Comparison of ENCODE assay signal across 8 cellular contexts in genomic region chr5:10562202-10563131, GRCh38. TPM values are rescaled to one million over a fixed set of nuclear protein-coding genes. Genes with fewer than 3 reads are reported as not detected.
DNase-seq lines count a peak whose midpoint lies in the region; ATAC-seq and TF ChIP-seq lines count a peak whose summit lies in the region.

No MANE protein-coding gene starts in this region.

- H3K4me3 ChIP-seq in spleen: peak overlapping the region in 7 of 8 donors; percentile 64 to 86 (median 75)

- H3K27me3 ChIP-seq in spleen (replicated peaks in 1 of 7): peaks cover 0 to 37% (median 0%) of the 10 kb centered on the region in 7 donors

- peaks cover 15% of the 10 kb centered on the region for H3K4me1 Mint-ChIP-seq in activated naive CD4-positive, alpha-beta T cell treated with anti-CD3 and anti-CD28 coated beads for 36 hours (ENCODE audit: low read depth)
- peaks cover 18% of the 10 kb centered on the region for H3K4me1 Mint-ChIP-seq in central memory CD8-positive, alpha-beta T cell

- no peaks in the 10 kb centered on the region for H3K9me3 ChIP-seq in spleen

- H3K4me3 Mint-ChIP-seq in activated naive CD4-positive, alpha-beta T cell treated with anti-CD3 and anti-CD28 coated beads for 36 hours: peak overlapping the region; percentile 50
- peak overlapping the region; percentile 85 for H3K4me3 Mint-ChIP-seq in central memory CD8-positive, alpha-beta T cell

- intact Hi-C loops in activated naive CD4-positive, alpha-beta T cell treated with anti-CD3 and anti-CD28 coated beads for 36 hours (cut with micrococcal nuclease): loop anchor here (5.0 kb wide), 1 partner anchor 35 kb away; no protein-coding TSS in a partner anchor
- intact Hi-C loops in spleen (cut with DNase I; ENCODE audit: low total_unique reads): no loop called here

- no peak overlapping the region for H3K27ac Mint-ChIP-seq in activated naive CD4-positive, alpha-beta T cell treated with anti-CD3 and anti-CD28 coated beads for 36 hours
- H3K27ac Mint-ChIP-seq in central memory CD8-positive, alpha-beta T cell (ENCODE audit: low read depth): no peak overlapping the region

- TF ChIP-seq POLR2A in spleen (IDR thresholded peaks at IDR 0.05): no peak

- TF ChIP-seq CTCF in spleen (IDR thresholded peaks at IDR 0.05 in 8 of 11, conservative IDR thresholded peaks at IDR 0.05 in 3 of 11): no peak

- CTCF ChIA-PET in activated naive CD4-positive, alpha-beta T cell treated with anti-CD3 and anti-CD28 coated beads for 36 hours (lab: Charles Lee): no interaction called here

- H3K27ac ChIP-seq in spleen: peak overlapping the region in 5 of 8 donors; percentile 89 to 93 (median 90)

- H3K36me3 ChIP-seq in spleen: no peaks in the 10 kb centered on the region

- H3K36me3 Mint-ChIP-seq in activated naive CD4-positive, alpha-beta T cell treated with anti-CD3 and anti-CD28 coated beads for 36 hours (ENCODE audit: low read depth): no peaks in the 10 kb centered on the region
- peaks cover 4% of the 10 kb centered on the region for H3K36me3 Mint-ChIP-seq in central memory CD8-positive, alpha-beta T cell (ENCODE audit: insufficient read depth)

- peak; percentile 31 for ATAC-seq in HG03432 (IDR thresholded peaks at IDR 0.05; ENCODE audit: unreplicated experiment)
- no peak for ATAC-seq in central memory CD8-positive, alpha-beta T cell (replicated peaks; ENCODE audit: extremely low read depth, poor library complexity, severe bottlenecking)

- DNase-seq in activated naive CD4-positive, alpha-beta T cell treated with anti-CD3 and anti-CD28 coated beads for 36 hours: no peak
- DNase-seq in activated naive CD4-positive, alpha-beta T cell (lab: John Stamatoyannopoulos, UW): no peak
- no peak for DNase-seq in central memory CD8-positive, alpha-beta T cell (ENCODE audit: low spot score in 2 of 2)
- DNase-seq in spleen: peak; percentile 88
- DNase-seq in COR-L47 (lab: John Stamatoyannopoulos, UW): no peak
- DNase-seq in NCI-H748 (lab: John Stamatoyannopoulos, UW; ENCODE audit: unreplicated experiment): no peak
- no peak for DNase-seq in SK-N-DZ (ENCODE audit: low spot score)

- WGBS in spleen, 5 donors: 49 to 59% (median 56%) methylated on average over 38 to 46 of the region's 46 CpGs

- H3K4me1 ChIP-seq in spleen: peaks cover 24 to 71% (median 59%) of the 10 kb centered on the region in 6 donors

- H3K9me3 Mint-ChIP-seq in activated naive CD4-positive, alpha-beta T cell treated with anti-CD3 and anti-CD28 coated beads for 36 hours: no peaks in the 10 kb centered on the region
- H3K9me3 Mint-ChIP-seq in central memory CD8-positive, alpha-beta T cell: no peaks in the 10 kb centered on the region

- H3K27me3 Mint-ChIP-seq in activated naive CD4-positive, alpha-beta T cell treated with anti-CD3 and anti-CD28 coated beads for 36 hours (ENCODE audit: low read depth): peaks cover 20% of the 10 kb centered on the region
- H3K27me3 Mint-ChIP-seq in central memory CD8-positive, alpha-beta T cell: peaks cover 11% of the 10 kb centered on the region

RNA-seq across cellular contexts. Expression of gene ANKRD33B, which starts 1.4 kb away (rescaled TPM):
- 1 to 10 TPM; 1.9 to 2.5 TPM for total RNA-seq in activated naive CD4-positive, alpha-beta T cell treated with anti-CD3 and anti-CD28 coated beads for 36 hours
- total RNA-seq in spleen: 10 to 100 TPM; 20.7 to 37.8 (median 26.7) TPM
- 1 to 10 TPM; 2.0 to 5.3 (median 2.4) TPM for polyA plus RNA-seq in spleen
- 0.73 and 0.74 TPM in 2 replicates for polyA plus RNA-seq in SK-N-DZ (2014; cell fraction: cytosol; rRNA removed)
- polyA plus RNA-seq in SK-N-DZ (2014; cell fraction: nucleus; rRNA removed): 0.38 and 0.95 TPM in 2 replicates

Comparison
In these comparisons a context has a peak if more than half of its experiments do, and no peak if none do; other contexts are left out.
1. RNA of gene ANKRD33B, which starts 1.4 kb away (total RNA-seq): 20.7 to 37.8 TPM in spleen; 1.9 to 2.5 TPM in activated naive CD4-positive, alpha-beta T cell treated with anti-CD3 and anti-CD28 coated beads for 36 hours; every median in the first group is over 4 times any median in the second.